In genomic region chr2:225660262-225661091, GRCh38 we compare ENCODE assay signal across 8 cellular contexts.
A peak's percentile ranks its signal among the peaks of the same experiment; 100 is the strongest.
DNase-seq lines count a peak whose midpoint lies in the region; ATAC-seq, FAIRE-seq and TF ChIP-seq lines count a peak whose summit lies in the region.

No MANE protein-coding gene starts in this region.

- no peaks in the 10 kb centered on the region for H3K27me3 ChIP-seq in KMS-11 (ENCODE audit: insufficient read depth, low read depth)
- H3K27me3 ChIP-seq in parathyroid adenoma (ENCODE audit: control insufficient read depth, insufficient read depth, low read length): no peaks in the 10 kb centered on the region

- H3K27ac ChIP-seq in KMS-11: no peak overlapping the region
- H3K27ac ChIP-seq in RWPE1: no peak overlapping the region
- H3K27ac ChIP-seq in parathyroid adenoma: no peak overlapping the region

- peaks cover 25% of the 10 kb centered on the region for H3K27me3 Mint-ChIP-seq in activated T-helper 17 cell treated with anti-CD3 and anti-CD28 coated beads, Interleukin-2, amount 50 U/mL, for 72 hours
- peaks cover 23% of the 10 kb centered on the region for H3K27me3 Mint-ChIP-seq in type B pancreatic cell

- H3K4me1 ChIP-seq in KMS-11 (ENCODE audit: low read depth, poor library complexity, severe bottlenecking): no peaks in the 10 kb centered on the region
- no peaks in the 10 kb centered on the region for H3K4me1 ChIP-seq in parathyroid adenoma

- H3K4me3 ChIP-seq in KMS-11 (IDR thresholded peaks at IDR 0.05; ENCODE audit: insufficient read depth, low read depth, low read length) (no peak overlapping the region), parathyroid adenoma (ENCODE audit: low read depth, low read length) (no peak overlapping the region)

- H3K36me3 ChIP-seq in KMS-11 (ENCODE audit: insufficient read depth): no peaks in the 10 kb centered on the region
- H3K36me3 ChIP-seq in parathyroid adenoma (ENCODE audit: control insufficient read depth, insufficient read depth, low read length): no peaks in the 10 kb centered on the region

- POLR2A ChIA-PET in RWPE1 (lab: Yijun Ruan, JAX; ENCODE audit: low non-redundant PET): no interaction called here

- no peak overlapping the region for H3K9ac ChIP-seq in KMS-11
- no peak overlapping the region for H3K9ac ChIP-seq in parathyroid adenoma

- FAIRE-seq in G401.6 (lab: Jason Lieb, UNC): peak; percentile 88

- no peaks in the 10 kb centered on the region for H3K9me3 Mint-ChIP-seq in activated T-helper 17 cell treated with anti-CD3 and anti-CD28 coated beads, Interleukin-2, amount 50 U/mL, for 72 hours
- no peaks in the 10 kb centered on the region for H3K9me3 Mint-ChIP-seq in type B pancreatic cell

- H3K4me1 Mint-ChIP-seq in activated T-helper 17 cell treated with anti-CD3 and anti-CD28 coated beads, Interleukin-2, amount 50 U/mL, for 72 hours: no peaks in the 10 kb centered on the region
- peaks cover 4% of the 10 kb centered on the region for H3K4me1 Mint-ChIP-seq in type B pancreatic cell (ENCODE audit: unreplicated experiment)

- no peaks in the 10 kb centered on the region for H3K36me3 Mint-ChIP-seq in activated T-helper 17 cell treated with anti-CD3 and anti-CD28 coated beads, Interleukin-2, amount 50 U/mL, for 72 hours (ENCODE audit: low read depth)
- no peaks in the 10 kb centered on the region for H3K36me3 Mint-ChIP-seq in type B pancreatic cell

- no peaks in the 10 kb centered on the region for H3K9me3 ChIP-seq in parathyroid adenoma (ENCODE audit: control insufficient read depth, low read length)

- H3K27ac Mint-ChIP-seq in activated T-helper 17 cell treated with anti-CD3 and anti-CD28 coated beads, Interleukin-2, amount 50 U/mL, for 72 hours: no peak overlapping the region
- no peak overlapping the region for H3K27ac Mint-ChIP-seq in type B pancreatic cell

- CTCF ChIA-PET in RWPE1 (lab: Yijun Ruan, JAX): interaction anchor here (0.6 to 2.0 kb wide), 19 partner anchors 67 to 1547 kb away, joined by 3 to 7 read pairs (median 3); no protein-coding TSS in a partner anchor

- H4K20me1 ChIP-seq in KMS-11 (ENCODE audit: insufficient read depth): no peaks in the 10 kb centered on the region

- no peak overlapping the region for H3K4me3 Mint-ChIP-seq in activated T-helper 17 cell treated with anti-CD3 and anti-CD28 coated beads, Interleukin-2, amount 50 U/mL, for 72 hours
- no peak overlapping the region for H3K4me3 Mint-ChIP-seq in type B pancreatic cell

- peak; percentile 72 for DNase-seq in RWPE1 (ENCODE audit: low spot score)
- peak; percentile 40 for DNase-seq in foreskin melanocyte
- peak; percentile 74 for DNase-seq in type B pancreatic cell (ENCODE audit: extremely low spot score, unreplicated experiment)

- TF ChIP-seq CTCF in KMS-11 (conservative IDR thresholded peaks at IDR 0.05; ENCODE audit: low read depth, low read length) (peak; percentile 93), RWPE1 (conservative IDR thresholded peaks at IDR 0.05; ENCODE audit: low read depth) (peak; percentile 88), parathyroid adenoma (IDR thresholded peaks at IDR 0.05) (peak; percentile 78), type B pancreatic cell (conservative IDR thresholded peaks at IDR 0.05) (peak; percentile 97)

- peak; percentile 85 for ATAC-seq in GM21737 (IDR thresholded peaks at IDR 0.05; ENCODE audit: unreplicated experiment)
- ATAC-seq in activated T-helper 17 cell treated with anti-CD3 and anti-CD28 coated beads, Interleukin-2, amount 50 U/mL, for 72 hours (replicated peaks): peak; percentile 73

- H3K4me2 ChIP-seq in KMS-11 (no peak overlapping the region), parathyroid adenoma (ENCODE audit: low read length) (no peak overlapping the region)

- H3K79me2 ChIP-seq in KMS-11 (ENCODE audit: insufficient read depth, low read depth): no peaks in the 10 kb centered on the region
- no peaks in the 10 kb centered on the region for H3K79me2 ChIP-seq in parathyroid adenoma

- H2AFZ ChIP-seq in KMS-11 (ENCODE audit: low read depth) (no peak overlapping the region), parathyroid adenoma (no peak overlapping the region)
